8 cellular contexts compared by ENCODE assay signal in genomic region chr6:142841915-142842314, GRCh38.
DNase-seq lines count a peak whose midpoint lies in the region; ATAC-seq and TF ChIP-seq lines count a peak whose summit lies in the region.
"Had no signal": no experiment of that assay in that cellular context is flagged by ENCODE, and none has a peak within 500 bp of the region (broad histone marks: within the 10 kb centered on the region; RNA-seq: fewer than 3 reads in every experiment).

No MANE protein-coding gene starts in this region.

- peaks cover 15% of the 10 kb centered on the region for H3K36me3 Mint-ChIP-seq in central memory CD8-positive, alpha-beta T cell (ENCODE audit: insufficient read depth)

- peaks cover 72% of the 10 kb centered on the region for H3K4me1 ChIP-seq in DOHH2 (ENCODE audit: control insufficient read depth, low read length)
- H3K4me1 ChIP-seq in MM.1S (ENCODE audit: low read length), result peaks cover 16% of the 10 kb centered on the region
- H3K4me1 ChIP-seq in psoas muscle, result peaks cover 72% of the 10 kb centered on the region
- peaks cover 16 to 59% (median 17%) of the 10 kb centered on the region in 3 donors for H3K4me1 ChIP-seq in gastroesophageal sphincter

- H3K27ac ChIP-seq in DOHH2 (ENCODE audit: low read depth, low read length) (peak overlapping the region; percentile 44; the same call in 1 of the 2 replicates), MM.1S (ENCODE audit: low read length) (peak overlapping the region; percentile 99), psoas muscle (peak overlapping the region; percentile 89), gastroesophageal sphincter (peak overlapping the region in 1 of 4 donors; percentile 48)

- H2AFZ ChIP-seq in MM.1S (ENCODE audit: low read length), result no peak overlapping the region

- H3K4me2 ChIP-seq in DOHH2 (ENCODE audit: low read length) (peak overlapping the region; percentile 96), MM.1S (ENCODE audit: low read depth, low read length) (peak overlapping the region; percentile 93)

- ATAC-seq in central memory CD8-positive, alpha-beta T cell (replicated peaks; ENCODE audit: extremely low read depth, poor library complexity, severe bottlenecking), result no peak
- no peak for ATAC-seq in psoas muscle
- no peak for ATAC-seq in gastroesophageal sphincter
- no peak for ATAC-seq in GM21619 (IDR thresholded peaks at IDR 0.05; ENCODE audit: unreplicated experiment)

- H3K79me2 ChIP-seq in DOHH2 (ENCODE audit: control insufficient read depth, low read length) (peaks cover 67% of the 10 kb centered on the region), MM.1S (ENCODE audit: low read length) (peaks cover 20% of the 10 kb centered on the region)

- WGBS in psoas muscle, 3 donors, result 74 to 91% (median 80%) methylated on average over 1 of the region's 1 CpG
- 57 to 72% methylated on average over 1 of the region's 1 CpG for WGBS in gastroesophageal sphincter (ENCODE audit: low coverage in 1 of 2), 2 donors

- H3K9ac ChIP-seq in MM.1S (ENCODE audit: low read length), result peak overlapping the region; percentile 94

- H3K9me3 ChIP-seq in DOHH2 (ENCODE audit: control insufficient read depth, insufficient read depth, low read length) (no peaks in the 10 kb centered on the region), MM.1S (replicated peaks; ENCODE audit: insufficient read depth, low read length) (no peaks in the 10 kb centered on the region), psoas muscle (no peaks in the 10 kb centered on the region), gastroesophageal sphincter (no peaks in the 10 kb centered on the region)

- H3K27me3 ChIP-seq in DOHH2 (ENCODE audit: control insufficient read depth, low read length) (no peaks in the 10 kb centered on the region), MM.1S (replicated peaks; ENCODE audit: insufficient read depth, low read length) (no peaks in the 10 kb centered on the region), psoas muscle (ENCODE audit: insufficient read depth in 3 of 3, low read length in 2 of 3) (no peaks in the 10 kb centered on the region), gastroesophageal sphincter (no peaks in the 10 kb centered on the region)

- peak overlapping the region; percentile 72 for H3K4me3 Mint-ChIP-seq in central memory CD8-positive, alpha-beta T cell

- H4K20me1 ChIP-seq in DOHH2 (ENCODE audit: control insufficient read depth, insufficient read depth, low read depth, low read length), result no peaks in the 10 kb centered on the region
- H4K20me1 ChIP-seq in MM.1S (ENCODE audit: insufficient read depth, low read length), result no peaks in the 10 kb centered on the region

- peaks cover 4% of the 10 kb centered on the region; the same call in 1 of the 2 replicates for H3K36me3 ChIP-seq in DOHH2 (ENCODE audit: control insufficient read depth, low read length)
- H3K36me3 ChIP-seq in MM.1S (replicated peaks; ENCODE audit: insufficient read depth, low read length), result no peaks in the 10 kb centered on the region
- H3K36me3 ChIP-seq in psoas muscle (ENCODE audit: insufficient read depth in 1 of 2, low read depth in 1 of 2), result no peaks in the 10 kb centered on the region
- no peaks in the 10 kb centered on the region for H3K36me3 ChIP-seq in gastroesophageal sphincter

- H3K4me1 Mint-ChIP-seq in central memory CD8-positive, alpha-beta T cell, result peaks cover 89% of the 10 kb centered on the region

- no peak for TF ChIP-seq POLR2A in gastroesophageal sphincter (IDR thresholded peaks at IDR 0.05)

- no peaks in the 10 kb centered on the region for H3K9me2 ChIP-seq in DOHH2 (replicated peaks; ENCODE audit: control insufficient read depth, low read length)
- H3K9me2 ChIP-seq in MM.1S (replicated peaks; ENCODE audit: insufficient read depth, low read length), result no peaks in the 10 kb centered on the region

- H3K27ac Mint-ChIP-seq in central memory CD8-positive, alpha-beta T cell (ENCODE audit: low read depth), result peak overlapping the region; percentile 100

- peaks cover 2% of the 10 kb centered on the region; the same call in 1 of the 2 replicates for H3F3A ChIP-seq in DOHH2 (ENCODE audit: control insufficient read depth, insufficient read depth)
- H3F3A ChIP-seq in MM.1S (ENCODE audit: insufficient read depth, low read length), result peaks cover 39% of the 10 kb centered on the region

- H3K27me3 Mint-ChIP-seq in central memory CD8-positive, alpha-beta T cell, result no peaks in the 10 kb centered on the region

- no peaks in the 10 kb centered on the region for H3K9me3 Mint-ChIP-seq in central memory CD8-positive, alpha-beta T cell

- intact Hi-C loops in psoas muscle (cut with DNase I), result no loop called here

- H3K4me3 ChIP-seq in DOHH2 (ENCODE audit: low read length) (peak overlapping the region; percentile 63), MM.1S (ENCODE audit: low read length) (peak overlapping the region; percentile 52; the same call in 1 of the 2 replicates), psoas muscle (peak overlapping the region; percentile 37), gastroesophageal sphincter (no peak overlapping the region)

- TF ChIP-seq CTCF in DOHH2 (IDR thresholded peaks at IDR 0.05; ENCODE audit: low read depth, low read length, poor library complexity, severe bottlenecking), result no peak
- TF ChIP-seq CTCF in MM.1S (IDR thresholded peaks at IDR 0.05; ENCODE audit: low read length), result no peak
- TF ChIP-seq CTCF in psoas muscle (IDR thresholded peaks at IDR 0.05), result no peak
- no peak for TF ChIP-seq CTCF in gastroesophageal sphincter (IDR thresholded peaks at IDR 0.05)

- no peak for TF ChIP-seq EP300 in gastroesophageal sphincter (IDR thresholded peaks at IDR 0.05)

- DNase-seq in MM.1S (no peak), psoas muscle (no peak), NCI-H1092 (lab: John Stamatoyannopoulos, UW) (no peak)
- no peak for DNase-seq in central memory CD8-positive, alpha-beta T cell (ENCODE audit: low spot score in 2 of 2)
- DNase-seq: DMS79 had no signal

Comparison
In these comparisons a context has a peak if more than half of its experiments do, and no peak if none do; other contexts are left out.
1. H3K4me3 ChIP-seq: peak in DOHH2 (single experiment), MM.1S (single experiment) and psoas muscle (single experiment); none in gastroesophageal sphincter (0 of 2).